Comparison of ENCODE assay signal across 8 cellular contexts in genomic region chr22:19290400-19291217, GRCh38. TPM values are rescaled to one million over a fixed set of nuclear protein-coding genes. Genes with fewer than 3 reads are reported as not detected.
A peak's percentile ranks its signal among the peaks of the same experiment; 100 is the strongest.
DNase-seq lines count a peak whose midpoint lies in the region; ATAC-seq, FAIRE-seq and TF ChIP-seq lines count a peak whose summit lies in the region.

No MANE protein-coding gene starts in this region.

- H2AFZ ChIP-seq in HCT116 (ENCODE audit: low read depth, low read length, poor library complexity, severe bottlenecking) = no peak overlapping the region

- H3K27me3 ChIP-seq in HCT116 (ENCODE audit: insufficient read depth, low read length) (no peaks in the 10 kb centered on the region), right cardiac atrium (ENCODE audit: control insufficient read depth, insufficient read depth) (no peaks in the 10 kb centered on the region), small intestine (ENCODE audit: control insufficient read depth in 2 of 2, insufficient read depth in 2 of 2, low read length in 2 of 2) (no peaks in the 10 kb centered on the region)

- H3K4me3 ChIP-seq in AG04449 (ENCODE audit: low read depth, low read length) = peak overlapping the region; percentile 77
- H3K4me3 ChIP-seq in HCT116 (replicated peaks in 1 of 2; ENCODE audit: low read depth in 1 of 2, low read length in 2 of 2) = peak overlapping the region; percentile 62 to 75
- peak overlapping the region; percentile 95 for H3K4me3 ChIP-seq in right cardiac atrium (ENCODE audit: low read length)
- H3K4me3 ChIP-seq in small intestine (ENCODE audit: low read depth in 1 of 2, low read length in 2 of 2) = peak overlapping the region; percentile 71 to 87

- 18% methylated on average over 27 of the region's 27 CpGs for WGBS in right cardiac atrium
- 15 to 19% (median 17%) methylated on average over 27 of the region's 27 CpGs for WGBS in small intestine, 3 donors

- RAD21 ChIA-PET in HCT116 (lab: Charles Lee; ENCODE audit: low non-redundant PET in 1 of 2, low total read pairs in 2 of 2, uncharacterized antibody in 2 of 2, unreplicated experiment in 2 of 2) = interaction anchor here in 1 of 2 experiments (1.0 kb wide), 1 partner anchor 111 kb away, joined by 3 read pairs; no protein-coding TSS in a partner anchor

- TF ChIP-seq POLR2A in HCT116 (IDR thresholded peaks at IDR 0.05; ENCODE audit: borderline replicate concordance, extremely low read depth, insufficient read depth, insufficient read length) = no peak

- TSS peak; percentile 48 for BruUV-seq in HCT116 (replicated peaks; lab: Mats Ljungman, UMichigan)

- ATAC-seq in HCT116 (no peak), right cardiac atrium (peak; percentile 26 to 34), HG02884 (IDR thresholded peaks at IDR 0.05; ENCODE audit: unreplicated experiment) (no peak), GM21423 (IDR thresholded peaks at IDR 0.05; ENCODE audit: unreplicated experiment) (no peak)

- POLR2A ChIA-PET in AG04449 (lab: Yijun Ruan, JAX) (interaction anchor here (0.6 kb wide), 1 partner anchor 146 kb away, joined by 4 read pairs; the partner anchor contains the start of gene ESS2), HCT116 (lab: Charles Lee) (interaction anchor here (1.2 kb wide), 1 partner anchor 11 kb away, joined by 3 read pairs; no protein-coding TSS in a partner anchor)

- CTCF ChIA-PET in AG04449 (lab: Yijun Ruan, JAX) = no interaction called here
- CTCF ChIA-PET in HCT116 (lab: Charles Lee) = no interaction called here

- TF ChIP-seq RAD21 in HCT116 (IDR thresholded peaks at IDR 0.05; ENCODE audit: low read depth) = no peak

- DNase-seq in AG04449 (ENCODE audit: low read depth, low spot score) = no peak
- no peak for DNase-seq in HCT116 (ENCODE audit: low read depth, low spot score)
- peak; percentile 56 for DNase-seq in activated CD8-positive, alpha-beta memory T cell treated with anti-CD3 and anti-CD28 coated beads, Interleukin-2, amount 50 U/mL, for 48 hours
- DNase-seq in right cardiac atrium = peak in 2 of 3 donors; percentile 23 to 48
- DNase-seq in small intestine = peak; percentile 12
- DNase-seq in NCI-H187 (lab: John Stamatoyannopoulos, UW) = no peak

- H3K4me1 ChIP-seq in HCT116 (ENCODE audit: control insufficient read depth in 1 of 2, insufficient read depth in 2 of 2, low read length in 2 of 2) (peaks cover 9 to 18% of the 10 kb centered on the region in 2 experiments), right cardiac atrium (ENCODE audit: control insufficient read depth, insufficient read depth, low read length) (peaks cover 18% of the 10 kb centered on the region), small intestine (ENCODE audit: control insufficient read depth in 2 of 2, insufficient read depth in 1 of 2, low read depth in 1 of 2, low read length in 1 of 2) (no peaks in the 10 kb centered on the region)

- no peak for FAIRE-seq in small intestine (lab: Jason Lieb, UNC)

- H3K9ac ChIP-seq in HCT116 (ENCODE audit: low read length) = peak overlapping the region; percentile 65

- H3K36me3 ChIP-seq in HCT116 (ENCODE audit: control insufficient read depth in 1 of 2, insufficient read depth in 2 of 2, low read length in 2 of 2) = no peaks in the 10 kb centered on the region
- H3K36me3 ChIP-seq in small intestine (ENCODE audit: control insufficient read depth in 2 of 2, insufficient read depth in 2 of 2, low read length in 2 of 2) = no peaks in the 10 kb centered on the region

- intact Hi-C loops in HCT116 (cut with micrococcal nuclease) (loop anchor here (10.0 kb wide), 1 partner anchor 424 kb away; the partner anchor contains the start of gene SEPTIN5), right cardiac atrium (cut with DNase I) (loop anchor here in 1 of 4 donors (5.0 kb wide), 1 partner anchor 113 kb away; the partner anchor contains the start of gene SLC25A1)

- no peaks in the 10 kb centered on the region for H3K9me3 ChIP-seq in HCT116 (ENCODE audit: control insufficient read depth in 1 of 2, insufficient read depth in 1 of 2, low read depth in 1 of 2, low read length in 2 of 2)
- no peaks in the 10 kb centered on the region for H3K9me3 ChIP-seq in right cardiac atrium (ENCODE audit: control insufficient read depth, low read length)
- H3K9me3 ChIP-seq in small intestine (ENCODE audit: control insufficient read depth, low read depth) = no peaks in the 10 kb centered on the region

- H4K20me1 ChIP-seq in HCT116 (ENCODE audit: insufficient read depth) = no peaks in the 10 kb centered on the region

- TF ChIP-seq CTCF in AG04449 (IDR thresholded peaks at IDR 0.05; ENCODE audit: insufficient read depth, low read length, missing control alignments) (no peak), HCT116 (IDR thresholded peaks at IDR 0.05 in 2 of 3, conservative IDR thresholded peaks at IDR 0.05 in 1 of 3; ENCODE audit: borderline replicate concordance in 1 of 3, insufficient read depth in 1 of 3, low read depth in 2 of 3, low read length in 2 of 3) (no peak)

- no peaks in the 10 kb centered on the region for H3K9me2 ChIP-seq in HCT116 (ENCODE audit: insufficient read depth)

- H3K4me2 ChIP-seq in HCT116 (ENCODE audit: low read length) = peak overlapping the region; percentile 89

- no peak overlapping the region; the same call in 1 of the 2 replicates for H3K27ac ChIP-seq in HCT116 (ENCODE audit: low read depth, low read length)
- H3K27ac ChIP-seq in right cardiac atrium (ENCODE audit: low read length) = peak overlapping the region; percentile 78
- no peak overlapping the region for H3K27ac ChIP-seq in small intestine (ENCODE audit: low read depth in 1 of 2, low read length in 1 of 2)

- no peaks in the 10 kb centered on the region for H3K79me2 ChIP-seq in HCT116 (ENCODE audit: insufficient read depth, low read length)

TF ChIP-seq in HCT116, 20 proteins besides CTCF, POLR2A, EP300 and RAD21:
- TF ChIP-seq FOSL1 (IDR thresholded peaks at IDR 0.05; ENCODE audit: low read depth) (no peak), EGR1 (IDR thresholded peaks at IDR 0.05; ENCODE audit: low read depth) (no peak), POLR2AphosphoS5 (IDR thresholded peaks at IDR 0.05; ENCODE audit: low read depth, low read length) (no peak), ATF3 (IDR thresholded peaks at IDR 0.05) (no peak), CBX3 (IDR thresholded peaks at IDR 0.05; ENCODE audit: low read depth) (no peak), ZBTB33 (IDR thresholded peaks at IDR 0.05; ENCODE audit: extremely low read depth, insufficient replicate concordance, low read length) (no peak), CEBPB (IDR thresholded peaks at IDR 0.05; ENCODE audit: low read depth) (no peak), SP1 (IDR thresholded peaks at IDR 0.05; ENCODE audit: low read depth) (no peak), EZH2 (IDR thresholded peaks at IDR 0.05) (no peak), EZH2phosphoT487 (IDR thresholded peaks at IDR 0.05; ENCODE audit: borderline replicate concordance) (no peak), YY1 (IDR thresholded peaks at IDR 0.05; ENCODE audit: extremely low read depth, insufficient replicate concordance, low read depth, low read length) (no peak), ELF1 (IDR thresholded peaks at IDR 0.05; ENCODE audit: borderline replicate concordance, low read depth) (no peak), TCF7L2 (IDR thresholded peaks at IDR 0.05; ENCODE audit: borderline replicate concordance, extremely low read depth, insufficient read depth, insufficient read length) (no peak)

RNA-seq across cellular contexts. Expression of gene CLTCL1, which starts 0.9 kb away (rescaled TPM):
- total RNA-seq in HCT116 (2021; ENCODE audit: unreplicated experiment) = 7.1 TPM
- 7.0 and 8.4 TPM in 2 replicates for polyA plus RNA-seq in HCT116 (2012)
- total RNA-seq in right cardiac atrium = 10 to 100 TPM; 16.6 to 26.7 (median 21.7) TPM
- polyA plus RNA-seq in right cardiac atrium = 19.7 TPM
- 1 to 10 TPM in 1 of 3 donors, under 1 TPM in 2; 0.67 to 1.5 (median 0.81) TPM for polyA plus RNA-seq in small intestine

Comparison
In these comparisons a context has a peak if more than half of its experiments do, and no peak if none do; other contexts are left out.
1. DNase-seq: peak in activated CD8-positive, alpha-beta memory T cell treated with anti-CD3 and anti-CD28 coated beads, Interleukin-2, amount 50 U/mL, for 48 hours (single experiment), right cardiac atrium (2 of 3) and small intestine (single experiment); none in AG04449 (single experiment), HCT116 (single experiment) and NCI-H187 (0 of 2).
2. ATAC-seq: peak in right cardiac atrium (2 of 2); none in HCT116 (single experiment), HG02884 (single experiment) and GM21423 (single experiment).
3. Peak in every context shown above with its lines, with median percentiles within 50 percentile points of each other: H3K4me3 ChIP-seq.